9 cellular contexts compared by ENCODE assay signal in the genomic region with DNA sequence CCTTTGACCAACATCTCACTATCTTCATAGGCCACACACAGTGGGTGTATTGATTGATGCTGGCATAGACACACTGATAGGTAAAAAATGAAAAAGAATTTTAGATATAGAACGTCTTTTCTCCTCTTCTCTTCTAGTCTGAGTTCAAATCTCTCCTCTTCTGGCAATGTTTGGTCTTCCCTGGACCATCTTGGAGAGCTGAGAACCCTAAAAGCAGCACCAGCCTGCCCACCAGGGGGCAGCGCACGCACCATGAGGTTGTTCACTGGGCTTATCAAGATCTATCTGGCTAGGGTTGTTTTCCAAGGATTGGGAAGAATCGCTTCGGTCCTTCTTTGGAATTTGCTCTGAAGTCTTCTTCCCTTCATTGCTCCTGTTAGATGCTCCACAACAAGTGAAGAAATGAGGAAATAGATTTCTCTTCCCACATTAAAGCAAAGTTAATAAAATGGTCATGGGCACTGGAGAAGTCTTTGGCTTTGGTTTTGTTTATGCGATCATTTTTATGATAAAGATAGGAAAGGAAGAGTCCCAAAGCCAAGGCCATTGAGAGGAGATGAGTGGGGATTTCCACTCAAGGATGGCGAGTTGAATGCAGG.
DNase-seq lines count a peak whose midpoint lies in the region; ATAC-seq, FAIRE-seq and TF ChIP-seq lines count a peak whose summit lies in the region.
"Had no signal": no experiment of that assay in that cellular context is flagged by ENCODE, and none has a peak within 500 bp of the region (broad histone marks: within the 10 kb centered on the region; RNA-seq: fewer than 3 reads in every experiment).

No MANE protein-coding gene starts in this region.

- H3K27me3 ChIP-seq in bronchial epithelial cell (ENCODE audit: control insufficient read depth, insufficient read depth, low read length), result no peaks in the 10 kb centered on the region
- peaks cover 1% of the 10 kb centered on the region for H3K27me3 ChIP-seq in gastroesophageal sphincter

- ATAC-seq in natural killer cell (peak; percentile 50 to 60 (median 55)), GM19328 (IDR thresholded peaks at IDR 0.05; ENCODE audit: unreplicated experiment) (no peak), GM19395 (IDR thresholded peaks at IDR 0.05; ENCODE audit: unreplicated experiment) (no peak), gastroesophageal sphincter (no peak)

- WGBS in gastroesophageal sphincter (ENCODE audit: low coverage in 1 of 2), 2 donors, result 69 to 76% methylated on average over 5 to 7 of the region's 7 CpGs

- H3K4me3 ChIP-seq in bronchial epithelial cell (ENCODE audit: low read depth, low read length), result no peak overlapping the region
- H3K4me3 ChIP-seq in gastroesophageal sphincter, result no peak overlapping the region
- H3K4me3 ChIP-seq: A549 had no signal

- H3K36me3 ChIP-seq in bronchial epithelial cell (ENCODE audit: control insufficient read depth, insufficient read depth, low read length), result no peaks in the 10 kb centered on the region
- H3K36me3 ChIP-seq in gastroesophageal sphincter, result no peaks in the 10 kb centered on the region

- H3K4me3 Mint-ChIP-seq in natural killer cell, result no peak overlapping the region

- H3K4me1 Mint-ChIP-seq in natural killer cell, result peaks cover 20 to 23% of the 10 kb centered on the region in 2 donors

- H3K4me1 ChIP-seq in gastroesophageal sphincter, result no peaks in the 10 kb centered on the region
- H3K4me1 ChIP-seq: A549 had no signal

- no peak for TF ChIP-seq EP300 in gastroesophageal sphincter (IDR thresholded peaks at IDR 0.05)

- H3K9me3 ChIP-seq in gastroesophageal sphincter, result peaks cover 0 to 25% (median 0%) of the 10 kb centered on the region in 3 donors

- POLR2A ChIA-PET in RWPE1 (lab: Yijun Ruan, JAX; ENCODE audit: low non-redundant PET), result no interaction called here

- no peak for FAIRE-seq in bronchial epithelial cell (lab: Jason Lieb, UNC)
- FAIRE-seq: A549 had no signal

- CTCF ChIA-PET in RWPE1 (lab: Yijun Ruan, JAX), result no interaction called here

- no peak overlapping the region for H3K27ac Mint-ChIP-seq in natural killer cell

- H3K27ac ChIP-seq in RWPE1 (no peak overlapping the region), gastroesophageal sphincter (no peak overlapping the region)
- H3K27ac ChIP-seq: A549 had no signal

- intact Hi-C loops in natural killer cell (cut with micrococcal nuclease), result loop anchor here (1.0 kb wide), 1 partner anchor 206 kb away; no protein-coding TSS in a partner anchor

- H3K36me3 Mint-ChIP-seq in natural killer cell, result peaks cover 17% of the 10 kb centered on the region

- peaks cover 0 to 12% of the 10 kb centered on the region in 2 donors for H3K9me3 Mint-ChIP-seq in natural killer cell

- TF ChIP-seq CTCF in RWPE1 (conservative IDR thresholded peaks at IDR 0.05; ENCODE audit: low read depth), result 0 out of 2 replicates have a peak, but pooled peaks have one; percentile 18
- TF ChIP-seq CTCF in bronchial epithelial cell (IDR thresholded peaks at IDR 0.05; ENCODE audit: insufficient read depth, low read length, severe bottlenecking), result peak; percentile 41
- peak; percentile 75 for TF ChIP-seq CTCF in natural killer cell (IDR thresholded peaks at IDR 0.05)
- no peak for TF ChIP-seq CTCF in gastroesophageal sphincter (IDR thresholded peaks at IDR 0.05)

- TF ChIP-seq POLR2A in gastroesophageal sphincter (IDR thresholded peaks at IDR 0.05), result no peak

- H3K27me3 Mint-ChIP-seq in natural killer cell (ENCODE audit: low read depth in 2 of 2), result peaks cover 8 to 13% of the 10 kb centered on the region in 2 donors

- DNase-seq in DMS53 (lab: John Stamatoyannopoulos, UW) (peak; percentile 46), DMS53 treated with DMSO at 0.1 percent for 48 hours (lab: John Stamatoyannopoulos, UW; ENCODE audit: unreplicated experiment) (no peak), RWPE1 (ENCODE audit: low spot score) (no peak), bronchial epithelial cell (ENCODE audit: low read depth) (peak; percentile 7), natural killer cell (peak; percentile 47)

Comparison
In these comparisons a context has a peak if more than half of its experiments do, and no peak if none do; other contexts are left out.
1. DNase-seq: peak in DMS53 (single experiment), bronchial epithelial cell (single experiment) and natural killer cell (single experiment); none in DMS53 treated with DMSO at 0.1 percent for 48 hours (single experiment) and RWPE1 (single experiment).
2. CTCF ChIP-seq: peak in RWPE1 (single experiment), bronchial epithelial cell (single experiment) and natural killer cell (single experiment); none in gastroesophageal sphincter (0 of 4).
3. ATAC-seq: peak in natural killer cell (3 of 3); none in GM19328 (single experiment), GM19395 (single experiment) and gastroesophageal sphincter (single experiment).